In the genomic region with DNA sequence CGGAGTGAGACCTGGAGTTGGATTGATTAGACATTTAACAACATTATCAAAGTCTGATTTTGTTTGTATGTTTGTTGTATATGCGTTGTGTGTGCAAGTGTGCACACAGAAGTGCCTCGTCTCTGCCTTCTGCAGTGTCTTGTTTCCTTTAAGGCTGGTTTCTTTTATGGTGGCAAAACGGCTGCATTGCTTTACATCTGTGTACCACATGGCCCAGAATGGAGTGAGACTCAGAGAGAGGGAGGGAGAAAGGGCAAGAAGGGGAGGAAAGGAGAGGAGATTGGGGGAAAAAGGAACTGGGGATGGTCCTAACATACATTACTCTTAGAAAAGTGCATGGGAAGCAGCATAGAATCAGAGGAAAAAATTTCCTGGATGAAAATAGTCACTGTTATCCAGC, we compare ENCODE assay signal across 15 cellular contexts.
DNase-seq lines count a peak whose midpoint lies in the region; TF ChIP-seq lines count a peak whose summit lies in the region.
"Had no signal": no experiment of that assay in that cellular context is flagged by ENCODE, and none has a peak within 500 bp of the region (broad histone marks: within the 10 kb centered on the region; RNA-seq: fewer than 3 reads in every experiment).

No MANE protein-coding gene starts in this region.

- CTCF ChIA-PET in SK-N-SH (lab: Yijun Ruan, JAX), result interaction anchor here (0.8 to 5.4 kb wide), 4 partner anchors 11 to 1406 kb away, joined by 3 to 28 read pairs (median 10); partner anchors contain the start of gene WLS
- CTCF ChIA-PET in PC-9 (lab: Charles Lee), result interaction anchor here (0.6 kb wide), 1 partner anchor 211 kb away, joined by 6 read pairs; no protein-coding TSS in a partner anchor

- peak; percentile 53 for DNase-seq in H4 (ENCODE audit: low spot score)
- no peak for DNase-seq in SK-N-SH
- peak in 1 of 2 donors; percentile 20 for DNase-seq in fibroblast of lung (ENCODE audit: low read depth in 2 of 2)
- DNase-seq in smooth muscle cell (lab: John Stamatoyannopoulos, UW; ENCODE audit: unreplicated experiment), result no peak
- no peak for DNase-seq in SW 1271 (lab: John Stamatoyannopoulos, UW)
- DNase-seq in thyroid gland, result no peak
- no peak for DNase-seq in NCI-H524 treated with DMSO at 0.1 percent for 48 hours (lab: John Stamatoyannopoulos, UW)
- no peak for DNase-seq in PC-9
- DNase-seq: C1 segment of cervical spinal cord; CD4-positive, alpha-beta memory T cell; COR-L47; DMS153; DMS79 treated with DMSO at 0.1 percent for 48 hours; GF-D8 had no signal

- H2AFZ ChIP-seq in SK-N-SH (ENCODE audit: low read depth), result no peak overlapping the region
- no peak overlapping the region for H2AFZ ChIP-seq in fibroblast of lung (ENCODE audit: low read length)
- peak overlapping the region; percentile 53 for H2AFZ ChIP-seq in smooth muscle cell (ENCODE audit: low read depth)
- no peak overlapping the region for H2AFZ ChIP-seq in PC-9

- no peaks in the 10 kb centered on the region for H3K36me3 ChIP-seq in SK-N-SH (replicated peaks in 1 of 2; ENCODE audit: control insufficient read depth in 1 of 2, insufficient read depth in 2 of 2, low read length in 1 of 2)
- H3K36me3 ChIP-seq in fibroblast of lung (ENCODE audit: control insufficient read depth, insufficient read depth, low read length), result no peaks in the 10 kb centered on the region
- no peaks in the 10 kb centered on the region for H3K36me3 ChIP-seq in smooth muscle cell (ENCODE audit: low read depth)
- no peaks in the 10 kb centered on the region for H3K36me3 ChIP-seq in thyroid gland
- no peaks in the 10 kb centered on the region for H3K36me3 ChIP-seq in PC-9 (ENCODE audit: low read depth)

- H3K27ac ChIP-seq in SK-N-SH (ENCODE audit: low read depth in 2 of 2, low read length in 1 of 2), result no peak overlapping the region
- no peak overlapping the region for H3K27ac ChIP-seq in fibroblast of lung (ENCODE audit: insufficient read depth, low read length)
- peak overlapping the region; percentile 38 for H3K27ac ChIP-seq in smooth muscle cell (ENCODE audit: low read depth)
- no peak overlapping the region for H3K27ac ChIP-seq in thyroid gland
- H3K27ac ChIP-seq in PC-9, result no peak overlapping the region
- H3K27ac ChIP-seq: HL-60 had no signal

- peaks cover 0 to 10% of the 10 kb centered on the region in 2 experiments; a peak in 1 of 4 replicates for H3K4me1 ChIP-seq in SK-N-SH (ENCODE audit: control insufficient read depth in 1 of 2, insufficient read depth in 2 of 2, low read depth in 1 of 2, low read length in 1 of 2)
- H3K4me1 ChIP-seq in fibroblast of lung (ENCODE audit: control insufficient read depth, extremely low read depth, insufficient read depth, low read length), result peaks cover 20% of the 10 kb centered on the region
- no peaks in the 10 kb centered on the region for H3K4me1 ChIP-seq in smooth muscle cell (ENCODE audit: low read depth)
- H3K4me1 ChIP-seq in thyroid gland, result no peaks in the 10 kb centered on the region
- no peaks in the 10 kb centered on the region for H3K4me1 ChIP-seq in PC-9 (replicated peaks; ENCODE audit: insufficient read depth)

- no peak for TF ChIP-seq RAD21 in SK-N-SH (IDR thresholded peaks at IDR 0.05; ENCODE audit: low read length)

- TF ChIP-seq CTCF in SK-N-SH (IDR thresholded peaks at IDR 0.05), result no peak
- TF ChIP-seq CTCF in fibroblast of lung (conservative IDR thresholded peaks at IDR 0.05 in 1 of 2, IDR thresholded peaks at IDR 0.05 in 1 of 2; ENCODE audit: low read depth in 1 of 2, low read length in 2 of 2), result no peak
- TF ChIP-seq CTCF in smooth muscle cell (IDR thresholded peaks at IDR 0.05; ENCODE audit: borderline replicate concordance, insufficient read depth, poor library complexity, severe bottlenecking), result no peak
- no peak for TF ChIP-seq CTCF in thyroid gland (IDR thresholded peaks at IDR 0.05)
- no peak for TF ChIP-seq CTCF in PC-9 (conservative IDR thresholded peaks at IDR 0.05)

- TF ChIP-seq EP300 in SK-N-SH (IDR thresholded peaks at IDR 0.05; ENCODE audit: borderline replicate concordance in 1 of 2, low read depth in 1 of 2, low read length in 1 of 2), result no peak

- intact Hi-C loops in thyroid gland (cut with DNase I), result no loop called here
- intact Hi-C loops in PC-9 (cut with micrococcal nuclease; ENCODE audit: unreplicated experiment), result no loop called here

- POLR2A ChIA-PET in SK-N-SH (lab: Yijun Ruan, JAX) (no interaction called here), PC-9 (lab: Charles Lee; ENCODE audit: unreplicated experiment) (no interaction called here)

- TF ChIP-seq POLR2A in thyroid gland (IDR thresholded peaks at IDR 0.05), result no peak

- H3K27me3 ChIP-seq in SK-N-SH (ENCODE audit: insufficient read depth) (no peaks in the 10 kb centered on the region), fibroblast of lung (ENCODE audit: control insufficient read depth, insufficient read depth, low read length) (no peaks in the 10 kb centered on the region), smooth muscle cell (ENCODE audit: low read depth) (no peaks in the 10 kb centered on the region), thyroid gland (no peaks in the 10 kb centered on the region), PC-9 (ENCODE audit: insufficient read depth, low read depth) (peaks cover 10% of the 10 kb centered on the region; the same call in 1 of the 2 replicates)

- no peak overlapping the region for H3K4me3 ChIP-seq in SK-N-SH (ENCODE audit: low read depth in 2 of 2, low read length in 1 of 2)
- no peak overlapping the region for H3K4me3 ChIP-seq in fibroblast of lung (replicated peaks in 1 of 4; ENCODE audit: control extremely low read depth in 1 of 4, insufficient read depth in 1 of 4, low read depth in 3 of 4, low read length in 4 of 4)
- no peak overlapping the region for H3K4me3 ChIP-seq in smooth muscle cell
- H3K4me3 ChIP-seq in thyroid gland (replicated peaks in 1 of 3), result no peak overlapping the region
- no peak overlapping the region for H3K4me3 ChIP-seq in PC-9

- H3K79me2 ChIP-seq in SK-N-SH (ENCODE audit: insufficient read depth) (no peaks in the 10 kb centered on the region), fibroblast of lung (ENCODE audit: control insufficient read depth, insufficient read depth, low read length) (no peaks in the 10 kb centered on the region), smooth muscle cell (ENCODE audit: low read depth) (no peaks in the 10 kb centered on the region), PC-9 (ENCODE audit: low read depth) (no peaks in the 10 kb centered on the region)

- H4K20me1 ChIP-seq in SK-N-SH (ENCODE audit: insufficient read depth), result no peaks in the 10 kb centered on the region
- H4K20me1 ChIP-seq in fibroblast of lung (ENCODE audit: control insufficient read depth, extremely low read depth, insufficient read depth, low read length), result no peaks in the 10 kb centered on the region
- H4K20me1 ChIP-seq in smooth muscle cell (ENCODE audit: low read depth), result no peaks in the 10 kb centered on the region
- H4K20me1 ChIP-seq in PC-9 (ENCODE audit: insufficient read depth), result no peaks in the 10 kb centered on the region

- no peak overlapping the region for H3K9ac ChIP-seq in SK-N-SH
- no peak overlapping the region for H3K9ac ChIP-seq in fibroblast of lung (ENCODE audit: insufficient read depth, low read length)
- H3K9ac ChIP-seq in smooth muscle cell (ENCODE audit: low read depth), result no peak overlapping the region

- WGBS in SK-N-SH (ENCODE audit: low lambda C conversion rate), result 58% methylated on average over 4 of the region's 4 CpGs
- WGBS in smooth muscle cell (ENCODE audit: low lambda C conversion rate), result 67% methylated on average over 4 of the region's 4 CpGs
- WGBS in thyroid gland, 2 donors, result 67 to 78% methylated on average over 4 of the region's 4 CpGs

- BruUV-seq in PC-9 (replicated peaks; lab: Mats Ljungman, UMichigan), result no TSS peak

- H3K4me2 ChIP-seq in SK-N-SH (no peak overlapping the region), fibroblast of lung (ENCODE audit: extremely low read depth, insufficient read depth, low read length) (peak overlapping the region; percentile 26), smooth muscle cell (peak overlapping the region; percentile 34), PC-9 (no peak overlapping the region)

- H3K9me3 ChIP-seq in SK-N-SH (no peaks in the 10 kb centered on the region), fibroblast of lung (ENCODE audit: control insufficient read depth, insufficient read depth, low read depth, low read length) (no peaks in the 10 kb centered on the region), smooth muscle cell (replicated peaks; ENCODE audit: low read depth) (no peaks in the 10 kb centered on the region), thyroid gland (no peaks in the 10 kb centered on the region), PC-9 (ENCODE audit: insufficient read depth, low read depth) (no peaks in the 10 kb centered on the region)

- H3K9me2 ChIP-seq in SK-N-SH (no peaks in the 10 kb centered on the region), PC-9 (ENCODE audit: insufficient read depth) (no peaks in the 10 kb centered on the region)

- H3F3A ChIP-seq in SK-N-SH (replicated peaks; ENCODE audit: insufficient read depth) (peaks cover 4% of the 10 kb centered on the region), smooth muscle cell (ENCODE audit: low read depth) (no peaks in the 10 kb centered on the region), PC-9 (ENCODE audit: insufficient read depth, low read depth) (no peaks in the 10 kb centered on the region)

TF ChIP-seq in SK-N-SH, 30 proteins besides CTCF, POLR2A, EP300 and RAD21 (continues in another document):
- TF ChIP-seq TCF12 (IDR thresholded peaks at IDR 0.05) (peak; percentile 71), USF1 (IDR thresholded peaks at IDR 0.05; ENCODE audit: borderline replicate concordance, low read depth) (no peak), EZH2phosphoT487 (IDR thresholded peaks at IDR 0.05; ENCODE audit: borderline replicate concordance, low read depth) (no peak)
- TF ChIP-seq, protein P1, sequence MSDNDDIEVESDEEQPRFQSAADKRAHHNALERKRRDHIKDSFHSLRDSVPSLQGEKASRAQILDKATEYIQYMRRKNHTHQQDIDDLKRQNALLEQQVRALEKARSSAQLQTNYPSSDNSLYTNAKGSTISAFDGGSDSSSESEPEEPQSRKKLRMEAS (IDR thresholded peaks at IDR 0.05; ENCODE audit: low read depth), result peak; percentile 36; the same call in 1 of the 2 replicates

Comparison
In these comparisons a context has a peak if more than half of its experiments do, and no peak if none do; other contexts are left out.
1. H3K4me2 ChIP-seq: peak in fibroblast of lung (single experiment) and smooth muscle cell (single experiment); none in SK-N-SH (single experiment) and PC-9 (single experiment).